20 cellular contexts compared by ENCODE assay signal in the genomic region with DNA sequence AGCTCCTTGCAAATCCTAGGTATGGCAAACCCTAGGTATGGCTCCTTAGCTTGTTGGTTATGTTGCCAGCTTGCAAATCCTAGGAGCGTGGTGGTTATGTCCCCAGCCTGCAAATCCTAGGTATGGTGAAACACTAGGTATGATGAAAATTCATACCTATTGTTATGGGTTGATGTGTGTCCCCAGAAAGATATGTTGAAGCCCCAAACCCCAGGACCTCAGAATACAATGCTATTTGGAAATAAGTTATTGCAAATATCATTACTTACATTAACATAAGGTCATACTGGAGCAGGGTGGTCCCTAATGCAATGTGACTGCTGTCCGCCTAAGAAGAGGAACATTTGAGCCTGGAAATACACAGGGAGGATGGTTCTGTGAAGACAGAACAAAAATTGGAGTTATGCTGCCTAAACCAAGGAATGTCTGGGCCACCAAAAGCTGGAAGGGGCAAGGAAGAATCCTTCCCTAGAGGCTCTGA.
"Had no signal": no experiment of that assay in that cellular context is flagged by ENCODE, and none has a peak within 500 bp of the region (broad histone marks: within the 10 kb centered on the region; RNA-seq: fewer than 3 reads in every experiment).

No MANE protein-coding gene starts in this region.

- H3K4me1 ChIP-seq: esophagus squamous epithelium, gastrocnemius medialis, heart right ventricle, left lung, lower lobe of right lung had no signal

- H3K27ac Mint-ChIP-seq: mesothelial cell of epicardium, naive B cell had no signal

- H3K9me3 Mint-ChIP-seq: mesothelial cell of epicardium had no signal

- DNase-seq: dermis blood vessel endothelial cell; dorsolateral prefrontal cortex; effector CD4-positive, alpha-beta T cell; effector memory CD4-positive, alpha-beta T cell; esophagus squamous epithelium; foreskin fibroblast; foreskin melanocyte; gastrocnemius medialis; glutamatergic neuron; heart right ventricle; hippocampal formation; left cardiac atrium; left lung; left ventricle myocardium superior; lower lobe of right lung; mesenchymal stem cell; mucosa of descending colon; naive B cell had no signal

- H3K36me3 ChIP-seq: esophagus squamous epithelium, gastrocnemius medialis, heart right ventricle, left lung, lower lobe of right lung had no signal

- H3K4me1 Mint-ChIP-seq: mesothelial cell of epicardium, naive B cell had no signal

- H3K4me3 ChIP-seq: coronary artery, dorsolateral prefrontal cortex, esophagus squamous epithelium, gastrocnemius medialis, heart right ventricle, left lung, lower lobe of right lung, mucosa of descending colon had no signal

- H3K27ac ChIP-seq: coronary artery, dorsolateral prefrontal cortex, esophagus squamous epithelium, gastrocnemius medialis, heart right ventricle, left lung, lower lobe of right lung had no signal

- H3K27me3 ChIP-seq: gastrocnemius medialis had no signal

- H3K9me3 ChIP-seq: esophagus squamous epithelium, gastrocnemius medialis, heart right ventricle, left lung, lower lobe of right lung, mucosa of descending colon had no signal

- ATAC-seq: gastrocnemius medialis, heart right ventricle, left cardiac atrium, left lung, left ventricle myocardium superior, lower lobe of right lung, mucosa of descending colon had no signal

- H3K4me3 Mint-ChIP-seq: mesothelial cell of epicardium, naive B cell had no signal

- H3K36me3 Mint-ChIP-seq: mesothelial cell of epicardium, naive B cell had no signal
